ENCODE assay signal across 8 cellular contexts in genomic region chr5:108728566-108729305, GRCh38.
A peak's percentile ranks its signal among the peaks of the same experiment; 100 is the strongest.
DNase-seq lines count a peak whose midpoint lies in the region.

No MANE protein-coding gene starts in this region.

- H3K36me3 ChIP-seq in HAP-1 (replicated peaks) = no peaks in the 10 kb centered on the region
- H3K36me3 ChIP-seq in NT2/D1 (ENCODE audit: insufficient read depth, insufficient read length, low read length) = no peaks in the 10 kb centered on the region

- peak overlapping the region; percentile 71 for H3K9ac ChIP-seq in NT2/D1 (ENCODE audit: insufficient read length, low read depth)

- H3K27me3 ChIP-seq in HAP-1 (ENCODE audit: low read depth) = no peaks in the 10 kb centered on the region
- no peaks in the 10 kb centered on the region for H3K27me3 ChIP-seq in NT2/D1 (ENCODE audit: insufficient read depth, insufficient read length)

- H3K4me1 ChIP-seq in HAP-1 (peaks cover 21% of the 10 kb centered on the region), NT2/D1 (ENCODE audit: insufficient read depth, insufficient read length) (peaks cover 1% of the 10 kb centered on the region)

- H3K4me3 ChIP-seq in GM08714 (ENCODE audit: low read length) = peak overlapping the region; percentile 79
- H3K4me3 ChIP-seq in HAP-1 = peak overlapping the region; percentile 65
- H3K4me3 ChIP-seq in NT2/D1 (ENCODE audit: insufficient read length, low read depth) = peak overlapping the region; percentile 79
- peak overlapping the region; percentile 92 for H3K4me3 ChIP-seq in iPS-18c (ENCODE audit: insufficient read depth, low read depth, low read length)

- in situ Hi-C loops in HAP-1 (cut with MboI; ENCODE audit: low sequenced_read_pairs) = no loop called here

- H3K9me3 ChIP-seq in HAP-1 (no peaks in the 10 kb centered on the region), NT2/D1 (ENCODE audit: insufficient read depth, low read length) (no peaks in the 10 kb centered on the region), iPS-18c (ENCODE audit: control insufficient read depth, insufficient read depth, low read length) (no peaks in the 10 kb centered on the region)

- DNase-seq in HAP-1 (ENCODE audit: low spot score in 2 of 2) = no peak
- no peak for DNase-seq in NT2/D1 (ENCODE audit: low read depth, low spot score)
- DNase-seq in activated naive CD4-positive, alpha-beta T cell treated with anti-CD3 and anti-CD28 coated beads, Interleukin-2, amount 50 U/mL, for 16 hours = peak; percentile 51
- DNase-seq in stimulated activated CD4-positive, alpha-beta T cell treated with anti-CD3 and anti-CD28 coated beads, Interleukin-4, amount 100 ng/mL, for 24 hours = peak; percentile 54
- no peak for DNase-seq in NCI-H2171 treated with DMSO at 0.1 percent for 48 hours (lab: John Stamatoyannopoulos, UW)
- DNase-seq in NCI-H146 (lab: John Stamatoyannopoulos, UW) = no peak

Comparison
In these comparisons a context has a peak if more than half of its experiments do, and no peak if none do; other contexts are left out.
1. DNase-seq: peak in activated naive CD4-positive, alpha-beta T cell treated with anti-CD3 and anti-CD28 coated beads, Interleukin-2, amount 50 U/mL, for 16 hours (single experiment) and stimulated activated CD4-positive, alpha-beta T cell treated with anti-CD3 and anti-CD28 coated beads, Interleukin-4, amount 100 ng/mL, for 24 hours (single experiment); none in HAP-1 (0 of 2), NT2/D1 (single experiment), NCI-H2171 treated with DMSO at 0.1 percent for 48 hours (single experiment) and NCI-H146 (single experiment).
2. Peak in every context shown above with its lines, with median percentiles within 50 percentile points of each other: H3K4me3 ChIP-seq.